In genomic region chr9:114616684-114617520, GRCh38 we compare ENCODE assay signal across 8 cellular contexts. TPM values are rescaled to one million over a fixed set of nuclear protein-coding genes. Genes with fewer than 3 reads are reported as not detected.
A peak's percentile ranks its signal among the peaks of the same experiment; 100 is the strongest.
DNase-seq lines count a peak whose midpoint lies in the region; ATAC-seq lines count a peak whose summit lies in the region.

No MANE protein-coding gene starts in this region.

- no peak overlapping the region for H3K18ac ChIP-seq in mesenchymal stem cell (ENCODE audit: low read depth in 1 of 2, low read length in 2 of 2)

- H3K27me3 Mint-ChIP-seq in activated T-helper 1 cell treated with anti-CD3 and anti-CD28 coated beads, Interleukin-12 subunit alpha, Interleukin-12 subunit beta, Interleukin-2, Interleukin-4 antibody, amounts not matched to agents 30 ng/mL and 10 ng/mL and 1 ng/mL, durations not matched to agents 14 hours and 24 hours and 36 hours (ENCODE audit: insufficient read depth) = no peaks in the 10 kb centered on the region

- peak overlapping the region; percentile 56 for H3K4me3 Mint-ChIP-seq in activated T-helper 1 cell treated with anti-CD3 and anti-CD28 coated beads, Interleukin-12 subunit alpha, Interleukin-12 subunit beta, Interleukin-2, Interleukin-4 antibody, amounts not matched to agents 30 ng/mL and 10 ng/mL and 1 ng/mL, durations not matched to agents 14 hours and 24 hours and 36 hours

- no peak overlapping the region for H4K8ac ChIP-seq in mesenchymal stem cell (ENCODE audit: low read length)

- 86% methylated on average over 4 of the region's 4 CpGs for WGBS in mesenchymal stem cell

- peak; percentile 58 for ATAC-seq in GM19438 (IDR thresholded peaks at IDR 0.05; ENCODE audit: low read depth, unreplicated experiment)
- peak; percentile 76 for ATAC-seq in HG03442 (IDR thresholded peaks at IDR 0.05; ENCODE audit: unreplicated experiment)

- H3K4me1 Mint-ChIP-seq in activated T-helper 1 cell treated with anti-CD3 and anti-CD28 coated beads, Interleukin-12 subunit alpha, Interleukin-12 subunit beta, Interleukin-2, Interleukin-4 antibody, amounts not matched to agents 30 ng/mL and 10 ng/mL and 1 ng/mL, durations not matched to agents 14 hours and 24 hours and 36 hours (ENCODE audit: low read depth) = peaks cover 56% of the 10 kb centered on the region

- peak overlapping the region; percentile 37 for H3K9ac ChIP-seq in mesenchymal stem cell (ENCODE audit: low read length)

- H3K4ac ChIP-seq in mesenchymal stem cell (ENCODE audit: low read depth in 1 of 2, low read length in 2 of 2) = peak overlapping the region in 1 of 2 experiments; percentile 24

- no peaks in the 10 kb centered on the region for H3K27me3 ChIP-seq in mesenchymal stem cell (ENCODE audit: control insufficient read depth in 1 of 2, insufficient read depth in 1 of 2, low read length in 2 of 2)

- no peak overlapping the region for H2BK15ac ChIP-seq in mesenchymal stem cell (ENCODE audit: low read depth, poor library complexity, severe bottlenecking)

- H2AFZ ChIP-seq in mesenchymal stem cell (ENCODE audit: low read depth, low read length) = no peak overlapping the region

- peak overlapping the region in 1 of 2 experiments; percentile 25 for H2BK12ac ChIP-seq in mesenchymal stem cell (ENCODE audit: low read length in 2 of 2)

- H3K36me3 Mint-ChIP-seq in activated T-helper 1 cell treated with anti-CD3 and anti-CD28 coated beads, Interleukin-12 subunit alpha, Interleukin-12 subunit beta, Interleukin-2, Interleukin-4 antibody, amounts not matched to agents 30 ng/mL and 10 ng/mL and 1 ng/mL, durations not matched to agents 14 hours and 24 hours and 36 hours (ENCODE audit: low read depth) = peaks cover 35% of the 10 kb centered on the region

- H3K9me3 ChIP-seq in mesenchymal stem cell (ENCODE audit: control insufficient read depth, low read length) = no peaks in the 10 kb centered on the region

- H3K4me2 ChIP-seq in mesenchymal stem cell (ENCODE audit: low read length, poor library complexity, severe bottlenecking) = no peak overlapping the region

- H2AK5ac ChIP-seq in mesenchymal stem cell (ENCODE audit: low read length, severe bottlenecking) = no peak overlapping the region

- DNase-seq in DMS79 treated with DMSO at 0.1 percent for 48 hours (lab: John Stamatoyannopoulos, UW) (peak; percentile 18), mesenchymal stem cell (no peak), NCI-H1417 treated with DMSO at 0.1 percent for 48 hours (lab: John Stamatoyannopoulos, UW) (no peak), COLO829 (ENCODE audit: low spot score) (no peak), NCI-H128 (lab: John Stamatoyannopoulos, UW; ENCODE audit: unreplicated experiment) (no peak)
- DNase-seq in activated T-helper 1 cell treated with anti-CD3 and anti-CD28 coated beads, Interleukin-12 subunit alpha, Interleukin-12 subunit beta, Interleukin-2, Interleukin-4 antibody, amounts not matched to agents 30 ng/mL and 10 ng/mL and 1 ng/mL, durations not matched to agents 14 hours and 24 hours and 36 hours (ENCODE audit: low spot score) = no peak

- no peak overlapping the region for H3K14ac ChIP-seq in mesenchymal stem cell (ENCODE audit: low read length in 2 of 2)

- H3K4me1 ChIP-seq in mesenchymal stem cell (ENCODE audit: control insufficient read depth, insufficient read depth, low read depth, low read length) = peaks cover 10% of the 10 kb centered on the region

- intact Hi-C loops in activated T-helper 1 cell treated with anti-CD3 and anti-CD28 coated beads, Interleukin-12 subunit alpha, Interleukin-12 subunit beta, Interleukin-2, Interleukin-4 antibody, amounts not matched to agents 30 ng/mL and 10 ng/mL and 1 ng/mL, durations not matched to agents 14 hours and 24 hours and 36 hours (cut with micrococcal nuclease) = no loop called here

- no peak overlapping the region for H4K91ac ChIP-seq in mesenchymal stem cell (ENCODE audit: low read length)

- no peak overlapping the region for H3K4me3 ChIP-seq in mesenchymal stem cell (ENCODE audit: insufficient read depth in 1 of 2, low read depth in 1 of 2, low read length in 2 of 2)

- H2BK120ac ChIP-seq in mesenchymal stem cell (ENCODE audit: low read depth, low read length) = no peak overlapping the region

- no peak overlapping the region for H3K23ac ChIP-seq in mesenchymal stem cell (ENCODE audit: low read length in 2 of 2)

- H3K79me1 ChIP-seq in mesenchymal stem cell (replicated peaks; ENCODE audit: low read length, poor library complexity, severe bottlenecking) = peaks cover 25% of the 10 kb centered on the region

- H2BK5ac ChIP-seq in mesenchymal stem cell (ENCODE audit: low read depth, low read length, poor library complexity, severe bottlenecking) = no peak overlapping the region

- H3K9me3 Mint-ChIP-seq in activated T-helper 1 cell treated with anti-CD3 and anti-CD28 coated beads, Interleukin-12 subunit alpha, Interleukin-12 subunit beta, Interleukin-2, Interleukin-4 antibody, amounts not matched to agents 30 ng/mL and 10 ng/mL and 1 ng/mL, durations not matched to agents 14 hours and 24 hours and 36 hours = no peaks in the 10 kb centered on the region

- H3K27ac ChIP-seq in mesenchymal stem cell (ENCODE audit: low read length, poor library complexity, severe bottlenecking) = no peak overlapping the region

- no peaks in the 10 kb centered on the region for H3K36me3 ChIP-seq in mesenchymal stem cell (ENCODE audit: control insufficient read depth in 1 of 2, insufficient read depth in 2 of 2, low read depth in 1 of 2, low read length in 2 of 2)

- H3K27ac Mint-ChIP-seq in activated T-helper 1 cell treated with anti-CD3 and anti-CD28 coated beads, Interleukin-12 subunit alpha, Interleukin-12 subunit beta, Interleukin-2, Interleukin-4 antibody, amounts not matched to agents 30 ng/mL and 10 ng/mL and 1 ng/mL, durations not matched to agents 14 hours and 24 hours and 36 hours = peak overlapping the region; percentile 86

RNA-seq across cellular contexts. Expression of gene TMEM268, which starts 5.8 kb away (rescaled TPM):
- 23.5 and 26.4 TPM in 2 replicates for total RNA-seq in activated T-helper 1 cell treated with anti-CD3 and anti-CD28 coated beads, Interleukin-12 subunit alpha, Interleukin-12 subunit beta, Interleukin-2, Interleukin-4 antibody, amounts not matched to agents 30 ng/mL and 10 ng/mL and 1 ng/mL, durations not matched to agents 14 hours and 24 hours and 36 hours
- polyA plus RNA-seq in mesenchymal stem cell (2013, experiment 1 of 2) = 9.6 TPM
- 9.1 TPM for polyA plus RNA-seq in mesenchymal stem cell (2013, experiment 2 of 2)

RNA-seq across cellular contexts. Expression of gene ATP6V1G1, which starts 29.3 kb away (rescaled TPM):
- total RNA-seq in activated T-helper 1 cell treated with anti-CD3 and anti-CD28 coated beads, Interleukin-12 subunit alpha, Interleukin-12 subunit beta, Interleukin-2, Interleukin-4 antibody, amounts not matched to agents 30 ng/mL and 10 ng/mL and 1 ng/mL, durations not matched to agents 14 hours and 24 hours and 36 hours = 57.2 and 61.0 TPM in 2 replicates
- 280 TPM for polyA plus RNA-seq in mesenchymal stem cell (2013, experiment 1 of 2)
- polyA plus RNA-seq in mesenchymal stem cell (2013, experiment 2 of 2) = 328 TPM

RNA-seq across cellular contexts. Expression of gene TEX53, which starts 40.7 kb away (rescaled TPM):
- total RNA-seq in activated T-helper 1 cell treated with anti-CD3 and anti-CD28 coated beads, Interleukin-12 subunit alpha, Interleukin-12 subunit beta, Interleukin-2, Interleukin-4 antibody, amounts not matched to agents 30 ng/mL and 10 ng/mL and 1 ng/mL, durations not matched to agents 14 hours and 24 hours and 36 hours = not detected in 2 replicates
- not detected for polyA plus RNA-seq in mesenchymal stem cell (2013, experiment 1 of 2)
- not detected for polyA plus RNA-seq in mesenchymal stem cell (2013, experiment 2 of 2)
